Comparison of ENCODE assay signal across 9 cellular contexts in the genomic region with DNA sequence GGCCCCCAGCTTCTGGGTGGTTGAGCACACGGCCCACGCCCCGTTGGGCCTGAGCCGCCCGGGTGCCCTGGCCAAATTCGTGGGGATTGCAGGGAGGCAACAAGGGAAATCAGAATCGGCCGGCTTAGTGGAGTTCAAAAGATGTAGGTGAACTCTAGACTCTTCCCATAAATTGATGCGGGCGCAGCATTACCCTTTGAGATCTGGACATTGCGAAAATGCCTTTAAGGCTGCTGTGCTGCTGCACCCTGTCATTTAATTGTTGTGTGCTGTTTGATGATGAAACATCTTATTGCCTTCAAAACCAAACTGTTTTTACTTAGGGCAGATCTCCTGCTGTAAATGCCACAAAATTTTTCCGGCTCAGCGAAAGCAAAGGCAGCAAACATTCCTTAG. TPM values are rescaled to one million over a fixed set of nuclear protein-coding genes. Genes with fewer than 3 reads are reported as not detected.
A peak's percentile ranks its signal among the peaks of the same experiment; 100 is the strongest.
DNase-seq lines count a peak whose midpoint lies in the region; ATAC-seq and TF ChIP-seq lines count a peak whose summit lies in the region.
"Had no signal": no experiment of that assay in that cellular context is flagged by ENCODE, and none has a peak within 500 bp of the region (broad histone marks: within the 10 kb centered on the region; RNA-seq: fewer than 3 reads in every experiment).

No MANE protein-coding gene starts in this region.

- peaks cover 16% of the 10 kb centered on the region for H3K4me1 ChIP-seq in body of pancreas
- H3K4me1 ChIP-seq in lower lobe of right lung = peaks cover 8% of the 10 kb centered on the region
- H3K4me1 ChIP-seq in uterus = no peaks in the 10 kb centered on the region

- TF ChIP-seq POLR2A in body of pancreas (IDR thresholded peaks at IDR 0.05) = no peak
- TF ChIP-seq POLR2A in uterus (IDR thresholded peaks at IDR 0.05) = no peak

- H3K4me3 ChIP-seq in body of pancreas (no peak overlapping the region), lower lobe of right lung (peak overlapping the region; percentile 72), uterus (peak overlapping the region; percentile 54 to 57)

- intact Hi-C loops in body of pancreas (cut with DNase I) (no loop called here), lower lobe of right lung (cut with DNase I) (no loop called here), uterus (cut with DNase I; ENCODE audit: low total_unique reads) (no loop called here)

- H3K36me3 ChIP-seq in body of pancreas (replicated peaks in 1 of 2; ENCODE audit: insufficient read depth in 1 of 2, low read depth in 2 of 2) (no peaks in the 10 kb centered on the region), lower lobe of right lung (no peaks in the 10 kb centered on the region), uterus (no peaks in the 10 kb centered on the region)

- H3K27me3 ChIP-seq in body of pancreas = no peaks in the 10 kb centered on the region
- H3K27me3 ChIP-seq in lower lobe of right lung (ENCODE audit: low read depth) = no peaks in the 10 kb centered on the region
- no peaks in the 10 kb centered on the region for H3K27me3 ChIP-seq in uterus

- 3 to 4% methylated on average over 12 to 13 of the region's 13 CpGs for WGBS in body of pancreas, 2 donors

- no peaks in the 10 kb centered on the region for H3K9me3 ChIP-seq in body of pancreas
- H3K9me3 ChIP-seq in lower lobe of right lung = no peaks in the 10 kb centered on the region
- H3K9me3 ChIP-seq in uterus = no peaks in the 10 kb centered on the region

- ATAC-seq in body of pancreas (no peak), lower lobe of right lung (no peak), GM21381 (IDR thresholded peaks at IDR 0.05; ENCODE audit: unreplicated experiment) (no peak)

- no peak for TF ChIP-seq CTCF in body of pancreas (IDR thresholded peaks at IDR 0.05)
- no peak for TF ChIP-seq CTCF in lower lobe of right lung (IDR thresholded peaks at IDR 0.05)
- no peak for TF ChIP-seq CTCF in uterus (IDR thresholded peaks at IDR 0.05)

- H3K27ac ChIP-seq in body of pancreas (peak overlapping the region in 3 of 4 donors; percentile 55 to 77 (median 70)), lower lobe of right lung (peak overlapping the region; percentile 46), uterus (peak overlapping the region; percentile 61 to 73)

- DNase-seq in AG20443 (ENCODE audit: low spot score) (peak; percentile 21), HPDE6-E6E7 (ENCODE audit: extremely low spot score) (peak; percentile 19), body of pancreas (no peak), lower lobe of right lung (no peak), uterus (no peak), DMS53 treated with DMSO at 0.1 percent for 48 hours (lab: John Stamatoyannopoulos, UW; ENCODE audit: unreplicated experiment) (no peak), anterior cingulate cortex (lab: John Stamatoyannopoulos, UW) (no peak)

RNA-seq across cellular contexts. Expression of a gene that starts 0.4 kb away (rescaled TPM):
- total RNA-seq in body of pancreas = 10 to 100 TPM; 24.9 to 31.6 TPM
- 57.0 TPM for total RNA-seq in lower lobe of right lung
- total RNA-seq in uterus = 10 to 100 TPM in 3 of 4 donors, 1 to 10 TPM in 1; 8.5 to 31.0 (median 20.4) TPM

RNA-seq across cellular contexts. Expression of a gene that starts 28.8 kb away (rescaled TPM):
- total RNA-seq in body of pancreas (not detected), lower lobe of right lung (not detected), uterus (not detected)
- total RNA-seq: pulmonary artery endothelial cell had no signal

RNA-seq across cellular contexts. Expression of a gene that starts 43.0 kb away (rescaled TPM):
- total RNA-seq in body of pancreas (10 to 100 TPM; 17.9 to 26.0 TPM), lower lobe of right lung (26.1 TPM), uterus (10 to 100 TPM in 2 of 4 donors, 1 to 10 TPM in 2; 6.4 to 36.4 (median 19.1) TPM)

RNA-seq across cellular contexts. Expression of a gene that starts 54.8 kb away (rescaled TPM):
- total RNA-seq in body of pancreas = 1 to 10 TPM in 1 of 2 donors, under 1 TPM in 1; 0.66 to 3.4 TPM
- 17.4 TPM for total RNA-seq in lower lobe of right lung
- 10 to 100 TPM in 1 of 4 donors, 1 to 10 TPM in 3; 2.9 to 34.1 (median 7.2) TPM for total RNA-seq in uterus

Comparison
In these comparisons a context has a peak if more than half of its experiments do, and no peak if none do; other contexts are left out.
1. DNase-seq: peak in AG20443 (single experiment) and HPDE6-E6E7 (single experiment); none in body of pancreas (0 of 4), lower lobe of right lung (single experiment), uterus (0 of 2), DMS53 treated with DMSO at 0.1 percent for 48 hours (single experiment) and anterior cingulate cortex (0 of 58).
2. H3K4me3 ChIP-seq: peak in lower lobe of right lung (single experiment) and uterus (2 of 2); none in body of pancreas (0 of 2).
3. Peak in every context shown above with its lines, with median percentiles within 50 percentile points of each other: H3K27ac ChIP-seq.